Comparison of ENCODE assay signal across 15 cellular contexts in genomic region chr5:179304466-179304865, GRCh38. TPM values are rescaled to one million over a fixed set of nuclear protein-coding genes. Genes with fewer than 3 reads are reported as not detected.
A peak's percentile ranks its signal among the peaks of the same experiment; 100 is the strongest.
DNase-seq lines count a peak whose midpoint lies in the region; ATAC-seq and TF ChIP-seq lines count a peak whose summit lies in the region.
"Had no signal": no experiment of that assay in that cellular context is flagged by ENCODE, and none has a peak within 500 bp of the region (broad histone marks: within the 10 kb centered on the region; RNA-seq: fewer than 3 reads in every experiment).

No MANE protein-coding gene starts in this region.

- H3K27ac ChIP-seq in PC-3 (ENCODE audit: low read length), result no peak overlapping the region
- H3K27ac ChIP-seq: VCaP had no signal

- H3F3A ChIP-seq in PC-3 (ENCODE audit: low read length, unreplicated experiment), result no peaks in the 10 kb centered on the region

- H3K27ac Mint-ChIP-seq in activated CD4-positive, alpha-beta T cell treated with anti-CD3 and anti-CD28 coated beads, Interleukin-2, amount 10 ng/mL, durations not matched to agents 7 days and 5 days, result no peak overlapping the region
- H3K27ac Mint-ChIP-seq: activated naive CD4-positive, alpha-beta T cell treated with anti-CD3 and anti-CD28 coated beads, Interleukin-2, amount 50 U/mL, for 24 hours; dendritic cell treated with granulocyte-macrophage colony-stimulating factor and Interleukin-4, amounts not matched to agents 40 ng/mL and 50 ng/mL, for 4 days had no signal

- peaks cover 16% of the 10 kb centered on the region for H3K9me3 Mint-ChIP-seq in activated CD4-positive, alpha-beta T cell treated with anti-CD3 and anti-CD28 coated beads, Interleukin-2, amount 10 ng/mL, durations not matched to agents 7 days and 5 days

- H3K4me1 ChIP-seq in skeletal muscle satellite cell (ENCODE audit: control insufficient read depth, insufficient read depth, low read length) (peaks cover 63% of the 10 kb centered on the region), PC-3 (ENCODE audit: insufficient read depth, low read length) (no peaks in the 10 kb centered on the region)

- BruUV-seq in PC-3 (replicated peaks; lab: Mats Ljungman, UMichigan), result no TSS peak

- H3K9me2 ChIP-seq in PC-3 (replicated peaks; ENCODE audit: low read length), result no peaks in the 10 kb centered on the region

- H3K9me3 ChIP-seq in skeletal muscle satellite cell (replicated peaks; ENCODE audit: low read length), result no peaks in the 10 kb centered on the region
- H3K9me3 ChIP-seq in PC-3 (ENCODE audit: low read length), result peaks cover 6% of the 10 kb centered on the region; the same call in 1 of the 2 replicates

- no peak for ATAC-seq in PC-3
- no peak for ATAC-seq in HG03039 (IDR thresholded peaks at IDR 0.05; ENCODE audit: unreplicated experiment)

- H3K36me3 ChIP-seq in skeletal muscle satellite cell (ENCODE audit: insufficient read depth, low read length) (peaks cover 6% of the 10 kb centered on the region), PC-3 (ENCODE audit: low read depth, low read length) (no peaks in the 10 kb centered on the region)
- H3K36me3 ChIP-seq: stomach had no signal

- H3K9ac ChIP-seq in skeletal muscle satellite cell (ENCODE audit: low read depth, low read length) (peak overlapping the region; percentile 80), PC-3 (ENCODE audit: low read length) (no peak overlapping the region)

- TF ChIP-seq CTCF in fibroblast of the aortic adventitia (IDR thresholded peaks at IDR 0.05; ENCODE audit: insufficient read depth, low read length) (no peak), PC-3 (conservative IDR thresholded peaks at IDR 0.05; ENCODE audit: low read depth, low read length) (no peak)

- H3K4me3 ChIP-seq in fibroblast of the aortic adventitia (ENCODE audit: low read depth, low read length), result no peak overlapping the region
- peak overlapping the region; percentile 30 for H3K4me3 ChIP-seq in skeletal muscle satellite cell (ENCODE audit: low read length)
- no peak overlapping the region for H3K4me3 ChIP-seq in PC-3 (ENCODE audit: low read length)
- H3K4me3 ChIP-seq: stomach had no signal

- CTCF ChIA-PET in activated CD4-positive, alpha-beta T cell treated with anti-CD3 and anti-CD28 coated beads, Interleukin-2, amount 10 ng/mL, durations not matched to agents 7 days and 5 days (lab: Charles Lee), result no interaction called here
- CTCF ChIA-PET in PC-3 (lab: Charles Lee), result no interaction called here

- no peaks in the 10 kb centered on the region for H3K27me3 ChIP-seq in skeletal muscle satellite cell (ENCODE audit: control insufficient read depth, insufficient read depth, low read length)
- peaks cover 26% of the 10 kb centered on the region; the same call in 1 of the 2 replicates for H3K27me3 ChIP-seq in PC-3 (ENCODE audit: low read length)

- POLR2A ChIA-PET in activated CD4-positive, alpha-beta T cell treated with anti-CD3 and anti-CD28 coated beads, Interleukin-2, amount 10 ng/mL, durations not matched to agents 7 days and 5 days (lab: Charles Lee), result no interaction called here
- POLR2A ChIA-PET in PC-3 (lab: Charles Lee; ENCODE audit: unreplicated experiment), result no interaction called here

- no peak overlapping the region for H2AFZ ChIP-seq in PC-3 (ENCODE audit: low read length)

- no peaks in the 10 kb centered on the region for H3K36me3 Mint-ChIP-seq in activated CD4-positive, alpha-beta T cell treated with anti-CD3 and anti-CD28 coated beads, Interleukin-2, amount 10 ng/mL, durations not matched to agents 7 days and 5 days (ENCODE audit: low read depth)

- no peaks in the 10 kb centered on the region for H3K4me1 Mint-ChIP-seq in activated CD4-positive, alpha-beta T cell treated with anti-CD3 and anti-CD28 coated beads, Interleukin-2, amount 10 ng/mL, durations not matched to agents 7 days and 5 days
- H3K4me1 Mint-ChIP-seq: activated naive CD4-positive, alpha-beta T cell treated with anti-CD3 and anti-CD28 coated beads, Interleukin-2, amount 50 U/mL, for 24 hours had no signal

- intact Hi-C loops in PC-3 (cut with micrococcal nuclease), result no loop called here

- H3K4me3 Mint-ChIP-seq in activated CD4-positive, alpha-beta T cell treated with anti-CD3 and anti-CD28 coated beads, Interleukin-2, amount 10 ng/mL, durations not matched to agents 7 days and 5 days, result no peak overlapping the region
- H3K4me3 Mint-ChIP-seq: activated naive CD4-positive, alpha-beta T cell treated with anti-CD3 and anti-CD28 coated beads, Interleukin-2, amount 50 U/mL, for 24 hours; dendritic cell treated with granulocyte-macrophage colony-stimulating factor and Interleukin-4, amounts not matched to agents 40 ng/mL and 50 ng/mL, for 4 days had no signal

- H3K79me2 ChIP-seq in PC-3 (ENCODE audit: low read length), result no peaks in the 10 kb centered on the region

- DNase-seq in EH (ENCODE audit: low read depth) (peak; percentile 99), NCI-H226 (peak; percentile 87), fibroblast of the aortic adventitia (ENCODE audit: low read depth) (peak; percentile 96), HPDE6-E6E7 (ENCODE audit: extremely low spot score) (no peak), PC-3 (no peak)
- no peak for DNase-seq in activated CD4-positive, alpha-beta T cell treated with anti-CD3 and anti-CD28 coated beads, Interleukin-2, amount 10 ng/mL, durations not matched to agents 7 days and 5 days
- DNase-seq: activated CD8-positive, alpha-beta memory T cell treated with anti-CD3 and anti-CD28 coated beads for 24 hours; NCI-H1092; NCI-H2227 treated with DMSO at 0.1 percent for 48 hours; stomach had no signal

- H4K20me1 ChIP-seq in PC-3 (ENCODE audit: low read length), result no peaks in the 10 kb centered on the region

- H3K27me3 Mint-ChIP-seq in activated CD4-positive, alpha-beta T cell treated with anti-CD3 and anti-CD28 coated beads, Interleukin-2, amount 10 ng/mL, durations not matched to agents 7 days and 5 days, result no peaks in the 10 kb centered on the region
- H3K27me3 Mint-ChIP-seq: activated naive CD4-positive, alpha-beta T cell treated with anti-CD3 and anti-CD28 coated beads, Interleukin-2, amount 50 U/mL, for 24 hours had no signal

- H3K4me2 ChIP-seq in skeletal muscle satellite cell (ENCODE audit: low read length) (peak overlapping the region; percentile 73), PC-3 (ENCODE audit: low read length) (no peak overlapping the region)

RNA-seq across cellular contexts. Expression of gene ADAMTS2, which starts 40.8 kb away (rescaled TPM):
- total RNA-seq in fibroblast of the aortic adventitia (ENCODE audit: low replicate concordance) (25.8 and 66.6 TPM in 2 replicates), PC-3 (2014; rRNA removed) (not detected in 2 replicates)
- 52.0 and 56.0 TPM in 2 replicates for total RNA-seq in skeletal muscle satellite cell (2012; rRNA removed)
- total RNA-seq in activated CD4-positive, alpha-beta T cell treated with anti-CD3 and anti-CD28 coated beads, Interleukin-2, amount 10 ng/mL, durations not matched to agents 7 days and 5 days, result not detected

Comparison
In these comparisons a context has a peak if more than half of its experiments do, and no peak if none do; other contexts are left out.
1. DNase-seq: peak in EH (single experiment), NCI-H226 (single experiment) and fibroblast of the aortic adventitia (single experiment); none in activated CD4-positive, alpha-beta T cell treated with anti-CD3 and anti-CD28 coated beads, Interleukin-2, amount 10 ng/mL, durations not matched to agents 7 days and 5 days (single experiment), HPDE6-E6E7 (single experiment) and PC-3 (single experiment).
2. RNA of gene ADAMTS2, which starts 40.8 kb away (total RNA-seq): 25.8 to 66.6 TPM in fibroblast of the aortic adventitia; not detected in activated CD4-positive, alpha-beta T cell treated with anti-CD3 and anti-CD28 coated beads, Interleukin-2, amount 10 ng/mL, durations not matched to agents 7 days and 5 days and not detected in PC-3; every median in the first group is over 10 times any median in the second.